ENCODE assay signal across 8 cellular contexts in the genomic region with DNA sequence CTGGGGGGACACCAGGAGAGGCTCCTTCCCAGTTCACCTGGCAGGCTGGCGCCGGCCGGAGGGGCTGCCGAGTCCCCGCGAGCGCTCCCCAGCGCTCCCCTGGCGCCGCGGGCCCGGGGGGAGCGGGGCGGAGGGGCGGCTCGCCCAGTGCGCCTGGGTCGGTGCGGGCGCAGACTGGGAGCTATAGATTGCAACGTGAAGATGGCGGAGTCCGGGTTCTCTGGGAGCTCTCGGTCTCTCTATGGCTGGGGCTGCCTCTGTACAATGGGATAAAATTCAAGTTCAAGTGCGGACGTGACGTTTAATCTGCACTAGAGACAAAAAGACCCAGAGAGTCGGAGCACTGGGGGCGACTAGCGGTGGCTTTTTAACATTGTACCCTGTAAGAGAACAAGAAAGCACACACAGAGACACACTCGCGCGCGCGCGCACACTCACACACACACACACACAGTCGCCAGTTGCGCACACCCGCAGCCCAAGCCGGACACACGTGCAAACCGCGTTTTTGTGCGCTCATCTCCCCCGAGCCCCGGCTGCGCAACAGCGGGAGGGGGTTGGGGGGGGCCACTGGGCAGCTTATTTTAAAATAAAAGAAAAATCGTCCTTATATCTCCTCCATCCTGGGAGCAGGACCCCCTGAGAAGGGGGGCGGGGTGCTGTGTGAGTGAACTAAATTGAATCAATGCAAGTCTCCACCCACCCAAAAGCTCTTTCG. TPM values are rescaled to one million over a fixed set of nuclear protein-coding genes. Genes with fewer than 3 reads are reported as not detected.
DNase-seq lines count a peak whose midpoint lies in the region; ATAC-seq and TF ChIP-seq lines count a peak whose summit lies in the region.

BCL11B (minus strand) TSS at position 247 of the 718 bp plus-strand sequence. CDS start 979 bp downstream, outside the sequence.

- H3K4me1 ChIP-seq in DND-41 (ENCODE audit: insufficient read depth, low read length) (peaks cover 26% of the 10 kb centered on the region), GM23248 (ENCODE audit: insufficient read depth) (peaks cover 13% of the 10 kb centered on the region; the same call in 1 of the 2 replicates), SJSA1 (replicated peaks) (peaks cover 14% of the 10 kb centered on the region), upper lobe of left lung (peaks cover 39 to 57% (median 45%) of the 10 kb centered on the region in 4 donors)

- no peaks in the 10 kb centered on the region for H3K9me2 ChIP-seq in GM23248 (ENCODE audit: insufficient read depth)

- H3K4me3 ChIP-seq in DND-41 (ENCODE audit: low read depth in 1 of 2, low read length in 2 of 2): peak within 1 kb of the TSS; percentile 69 to 71; a peak in 3 of 4 replicates
- peak within 1 kb of the TSS; percentile 70 for H3K4me3 ChIP-seq in GM23248
- H3K4me3 ChIP-seq in LNCaP clone FGC (ENCODE audit: low read depth, low read length): peak within 1 kb of the TSS; percentile 56
- peak within 1 kb of the TSS; percentile 47 for H3K4me3 ChIP-seq in SJSA1
- H3K4me3 ChIP-seq in upper lobe of left lung: peak within 1 kb of the TSS in 3 of 4 donors; percentile 36 to 52 (median 50)

- 1 to 2% methylated on average over 41 to 51 of the region's 51 CpGs for WGBS in GM23248 (ENCODE audit: low coverage in 1 of 2, low lambda C conversion rate in 2 of 2, missing lambda C conversion rate in 2 of 2), 2 experiments
- WGBS in upper lobe of left lung, 2 donors: 1 to 2% methylated on average over 44 to 50 of the region's 51 CpGs

- H4K20me1 ChIP-seq in DND-41 (ENCODE audit: insufficient read depth, low read length): peaks cover 14% of the 10 kb centered on the region
- no peaks in the 10 kb centered on the region for H4K20me1 ChIP-seq in GM23248 (ENCODE audit: insufficient read depth)

- TF ChIP-seq POLR2A in upper lobe of left lung (IDR thresholded peaks at IDR 0.05): peak in 1 of 4 donors; percentile 70

- H3K79me2 ChIP-seq in DND-41 (ENCODE audit: insufficient read depth, low read length) (peaks cover 64% of the 10 kb centered on the region), GM23248 (ENCODE audit: insufficient read depth) (no peaks in the 10 kb centered on the region)

- DNase-seq in DND-41 (peak; percentile 88), GM23248 (peak; percentile 76), LNCaP clone FGC (ENCODE audit: low read depth) (peak; percentile 75), SJSA1 (ENCODE audit: low read depth in 1 of 2, low spot score in 2 of 2) (peak; percentile 78 to 85), activated gamma-delta T cell treated with Interleukin-2 at 50 U/mL for 16 hours (peak; percentile 86), germinal center (ENCODE audit: low spot score) (peak; percentile 51), pons (ENCODE audit: low spot score) (peak; percentile 60), upper lobe of left lung (peak; percentile 59 to 91)

- H3K36me3 ChIP-seq in DND-41 (ENCODE audit: insufficient read depth, low read length) (peaks cover 17% of the 10 kb centered on the region), GM23248 (ENCODE audit: low read depth) (no peaks in the 10 kb centered on the region), SJSA1 (no peaks in the 10 kb centered on the region), upper lobe of left lung (no peaks in the 10 kb centered on the region)

- ATAC-seq in DND-41 (ENCODE audit: insufficient read depth, low read depth): peak; percentile 72
- ATAC-seq in upper lobe of left lung (ENCODE audit: low FRiP score in 2 of 2): peak; percentile 63 to 65

- H3F3A ChIP-seq in GM23248 (ENCODE audit: insufficient read depth): no peaks in the 10 kb centered on the region; the same call in 1 of the 2 replicates

- H3K27ac ChIP-seq in DND-41 (ENCODE audit: low read length): peak within 1 kb of the TSS; percentile 86
- H3K27ac ChIP-seq in GM23248: no peak within 1 kb of the TSS
- no peak within 1 kb of the TSS for H3K27ac ChIP-seq in SJSA1
- H3K27ac ChIP-seq in upper lobe of left lung: peak within 1 kb of the TSS in 2 of 4 donors; percentile 58 to 74

- H2AFZ ChIP-seq in DND-41 (ENCODE audit: low read depth, low read length): peak within 1 kb of the TSS; percentile 30; the same call in 1 of the 2 replicates
- H2AFZ ChIP-seq in GM23248: peak within 1 kb of the TSS; percentile 73

- no peak for TF ChIP-seq EP300 in upper lobe of left lung (IDR thresholded peaks at IDR 0.05)

- H3K4me2 ChIP-seq in DND-41 (ENCODE audit: insufficient read depth, low read length): peak within 1 kb of the TSS; percentile 78
- peak within 1 kb of the TSS; percentile 77 for H3K4me2 ChIP-seq in GM23248 (ENCODE audit: unreplicated experiment)

- H3K9ac ChIP-seq in DND-41 (ENCODE audit: low read depth, low read length): peak within 1 kb of the TSS; percentile 85
- H3K9ac ChIP-seq in GM23248: no peak within 1 kb of the TSS; the same call in 1 of the 2 replicates

- H3K9me3 ChIP-seq in DND-41 (ENCODE audit: insufficient read depth, low read length, severe bottlenecking) (no peaks in the 10 kb centered on the region), GM23248 (ENCODE audit: low read depth) (no peaks in the 10 kb centered on the region), SJSA1 (replicated peaks) (no peaks in the 10 kb centered on the region), upper lobe of left lung (no peaks in the 10 kb centered on the region)

- TF ChIP-seq CTCF in DND-41 (IDR thresholded peaks at IDR 0.05; ENCODE audit: borderline replicate concordance, extremely low read depth, low read length, poor library complexity, severe bottlenecking) (peak; percentile 63), LNCaP clone FGC (IDR thresholded peaks at IDR 0.05; ENCODE audit: control insufficient read depth, extremely low read depth, insufficient read depth) (peak; percentile 50), upper lobe of left lung (IDR thresholded peaks at IDR 0.05) (peak in 5 of 6 experiments; percentile 18 to 46 (median 27))

- H3K27me3 ChIP-seq in DND-41 (ENCODE audit: insufficient read depth, low read length, poor library complexity) (peaks cover 4% of the 10 kb centered on the region), GM23248 (replicated peaks; ENCODE audit: insufficient read depth) (peaks cover 84% of the 10 kb centered on the region), SJSA1 (replicated peaks) (peaks cover 8% of the 10 kb centered on the region), upper lobe of left lung (peaks cover 0 to 52% (median 30%) of the 10 kb centered on the region in 4 donors)

- in situ Hi-C loops in GM23248 (cut with MboI): loop anchor here (25.0 kb wide), 1 partner anchor 1135 kb away; no protein-coding TSS in a partner anchor

RNA-seq across cellular contexts. Expression of gene BCL11B, which starts in this region (rescaled TPM):
- total RNA-seq in GM23248 (2014; rRNA removed; shearing (Covaris generic)): not detected in 2 replicates
- polyA plus RNA-seq in GM23248 (2016; fragmentation: Nextera tagmentation; extraction: Ambion mirVana): not detected in 2 replicates
- 2.1 and 2.6 TPM in 2 replicates for total RNA-seq in SJSA1 (2014; rRNA removed; shearing (Covaris generic))
- total RNA-seq in upper lobe of left lung: 1 to 10 TPM; 1.1 to 4.5 (median 2.2) TPM

Comparison
In these comparisons a context has a peak if more than half of its experiments do, and no peak if none do; other contexts are left out.
1. Peak in DNase-seq, H3K4me3 ChIP-seq and H3K4me2 ChIP-seq in GM23248; RNA of the gene not detected or under 1 TPM.